Comparison of ENCODE assay signal across 1 cellular context in genomic region chr4:56977321-56978012, GRCh38.
TF ChIP-seq lines count a peak whose summit lies in the region.

Gene NOA1 (minus strand): TSS chr4:56977606. CDS start chr4:56977585, 21 bp downstream.

TF ChIP-seq in HepG2, 621 proteins besides CTCF, POLR2A, EP300 and RAD21 (continued from another document and continues in another):
- TF ChIP-seq ATF6 (CRISPR knock-in tag; conservative IDR thresholded peaks at IDR 0.05) (no peak), NR3C1 (CRISPR knock-in tag; IDR thresholded peaks at IDR 0.05) (no peak), MLXIP (CRISPR knock-in tag; IDR thresholded peaks at IDR 0.05; ENCODE audit: borderline replicate concordance) (no peak), TBL1XR1 (IDR thresholded peaks at IDR 0.05; ENCODE audit: borderline replicate concordance, low read length, partially characterized antibody) (no peak), MXD4 (CRISPR knock-in tag; IDR thresholded peaks at IDR 0.05) (peak; percentile 16; the same call in 1 of the 2 replicates), MAFF (IDR thresholded peaks at IDR 0.05; ENCODE audit: low read depth, low read length) (0 out of 2 replicates have a peak, but pooled peaks have one; percentile 5), RBM22 (optimal IDR thresholded peaks at IDR 0.05; ENCODE audit: low read length) (no peak), MEIS2 (CRISPR knock-in tag; IDR thresholded peaks at IDR 0.05) (no peak), GABPB1 (CRISPR knock-in tag; IDR thresholded peaks at IDR 0.05) (peak; percentile 35; the same call in 1 of the 2 replicates), MAF1 (CRISPR knock-in tag; IDR thresholded peaks at IDR 0.05; ENCODE audit: borderline replicate concordance) (no peak), CREB1 (IDR thresholded peaks at IDR 0.05) (no peak), CREB1 (CRISPR knock-in tag; IDR thresholded peaks at IDR 0.05) (peak; percentile 62), NBN (conservative IDR thresholded peaks at IDR 0.05) (no peak), SIX4 (CRISPR knock-in tag; IDR thresholded peaks at IDR 0.05) (0 out of 2 replicates have a peak, but pooled peaks have one; percentile 3), ZNF101 (CRISPR knock-in tag; IDR thresholded peaks at IDR 0.05; ENCODE audit: borderline replicate concordance, low read depth) (no peak), ZSCAN25 (CRISPR knock-in tag; IDR thresholded peaks at IDR 0.05) (no peak; the same call in 1 of the 2 replicates), ZSCAN5A (CRISPR knock-in tag; IDR thresholded peaks at IDR 0.05; ENCODE audit: borderline replicate concordance) (no peak), ZNF235 (CRISPR knock-in tag; IDR thresholded peaks at IDR 0.05; ENCODE audit: borderline replicate concordance) (no peak), ZNF878 (CRISPR knock-in tag; IDR thresholded peaks at IDR 0.05) (no peak), RFX1 (IDR thresholded peaks at IDR 0.05) (no peak), NFE2L2 (IDR thresholded peaks at IDR 0.05; ENCODE audit: low read length) (no peak), WIZ (CRISPR knock-in tag; IDR thresholded peaks at IDR 0.05) (no peak), NONO (IDR thresholded peaks at IDR 0.05) (no peak), NONO (CRISPR knock-in tag; conservative IDR thresholded peaks at IDR 0.05) (peak; percentile 60; the same call in 1 of the 2 replicates), SAP130 (CRISPR knock-in tag; IDR thresholded peaks at IDR 0.05; ENCODE audit: low read depth) (peak; percentile 67), ZNF577 (CRISPR knock-in tag; IDR thresholded peaks at IDR 0.05; ENCODE audit: borderline replicate concordance, low read depth) (no peak), ZNF761 (CRISPR knock-in tag; conservative IDR thresholded peaks at IDR 0.05) (0 out of 2 replicates have a peak, but pooled peaks have one; percentile 3), ZBTB14 (CRISPR knock-in tag; IDR thresholded peaks at IDR 0.05) (peak; percentile 69), ZNF616 (CRISPR knock-in tag; IDR thresholded peaks at IDR 0.05; ENCODE audit: low read depth) (no peak), ZNF772 (CRISPR knock-in tag; IDR thresholded peaks at IDR 0.05) (peak; percentile 68; the same call in 1 of the 2 replicates), ASH2L (IDR thresholded peaks at IDR 0.05; ENCODE audit: insufficient read length, low read depth, low read length) (peak; percentile 52), ZNF629 (CRISPR knock-in tag; conservative IDR thresholded peaks at IDR 0.05) (no peak), ZNF839 (CRISPR knock-in tag; IDR thresholded peaks at IDR 0.05; ENCODE audit: borderline replicate concordance) (no peak), NFATC3 (CRISPR knock-in tag; IDR thresholded peaks at IDR 0.05) (no peak; the same call in 1 of the 2 replicates), JUN (CRISPR knock-in tag; IDR thresholded peaks at IDR 0.05) (no peak), ZNF574 (CRISPR knock-in tag; IDR thresholded peaks at IDR 0.05) (no peak), ZFP36L1 (CRISPR knock-in tag; IDR thresholded peaks at IDR 0.05) (no peak; the same call in 1 of the 2 replicates), AGO1 (IDR thresholded peaks at IDR 0.05; ENCODE audit: low read depth, low read length, poor library complexity, severe bottlenecking) (no peak), HNRNPK (IDR thresholded peaks at IDR 0.05; ENCODE audit: low read depth, low read length, poor library complexity, severe bottlenecking) (no peak), KLF16 (CRISPR knock-in tag; IDR thresholded peaks at IDR 0.05) (peak in 1 of 2 experiments; percentile 56; a peak in 2 of 4 replicates), ZNF713 (CRISPR knock-in tag; IDR thresholded peaks at IDR 0.05) (0 out of 2 replicates have a peak, but pooled peaks have one; percentile 30), JDP2 (CRISPR knock-in tag; IDR thresholded peaks at IDR 0.05; ENCODE audit: borderline replicate concordance) (no peak), ZBTB25 (CRISPR knock-in tag; IDR thresholded peaks at IDR 0.05) (no peak), EZH2 (conservative IDR thresholded peaks at IDR 0.05; ENCODE audit: low read depth, low read length) (no peak), ZKSCAN5 (CRISPR knock-in tag; IDR thresholded peaks at IDR 0.05) (no peak), BCL6 (CRISPR knock-in tag; IDR thresholded peaks at IDR 0.05) (no peak), RFXANK (CRISPR knock-in tag; IDR thresholded peaks at IDR 0.05) (no peak), ZNF180 (CRISPR knock-in tag; IDR thresholded peaks at IDR 0.05; ENCODE audit: borderline replicate concordance, low read depth) (no peak), ZBTB42 (CRISPR knock-in tag; IDR thresholded peaks at IDR 0.05) (0 out of 2 replicates have a peak, but pooled peaks have one; percentile 3), ZNF44 (CRISPR knock-in tag; IDR thresholded peaks at IDR 0.05) (no peak; the same call in 1 of the 2 replicates), ZNF609 (CRISPR knock-in tag; IDR thresholded peaks at IDR 0.05; ENCODE audit: borderline replicate concordance) (no peak), HMG20A (CRISPR knock-in tag; IDR thresholded peaks at IDR 0.05; ENCODE audit: borderline replicate concordance) (no peak), TARDBP (CRISPR knock-in tag; IDR thresholded peaks at IDR 0.05) (peak; percentile 55; the same call in 1 of the 2 replicates), ZNF644 (CRISPR knock-in tag; IDR thresholded peaks at IDR 0.05; ENCODE audit: low read depth) (no peak), ELK4 (CRISPR knock-in tag; IDR thresholded peaks at IDR 0.05; ENCODE audit: borderline replicate concordance) (no peak)
